In genomic region chr1:43027977-43028376, GRCh38 we compare ENCODE assay signal across 1 cellular context.
TF ChIP-seq lines count a peak whose summit lies in the region.

No MANE protein-coding gene starts in this region.

TF ChIP-seq in GM23338, 12 proteins besides CTCF, POLR2A, EP300 and RAD21 (continued from another document):
- no peak for TF ChIP-seq ZNF462 (CRISPR knock-in tag; IDR thresholded peaks at IDR 0.05)
